ENCODE assay signal across 8 cellular contexts in genomic region chr18:35971661-35972196, GRCh38.
DNase-seq lines count a peak whose midpoint lies in the region; ATAC-seq and TF ChIP-seq lines count a peak whose summit lies in the region.

No MANE protein-coding gene starts in this region.

- no peaks in the 10 kb centered on the region for H3K9me3 Mint-ChIP-seq in stimulated activated memory B cell treated with anti-CD40 and anti-IgM and Interleukin-4, amounts not matched to agents 10 μg/mL and 1 μg/mL and 100 μg/mL, for 72 hours

- peak; percentile 0 for ATAC-seq in GM21576 (IDR thresholded peaks at IDR 0.05; ENCODE audit: unreplicated experiment)
- ATAC-seq in stimulated activated memory B cell treated with anti-CD40 and anti-IgM and Interleukin-4, amounts not matched to agents 10 μg/mL and 1 μg/mL and 100 μg/mL, for 72 hours, result peak; percentile 1

- no peaks in the 10 kb centered on the region for H3K27me3 ChIP-seq in Karpas-422 (ENCODE audit: low read length)
- no peaks in the 10 kb centered on the region for H3K27me3 ChIP-seq in iPS-20b (ENCODE audit: insufficient read depth, low read length)

- DNase-seq in Karpas-422 (no peak), GM13976 (ENCODE audit: low spot score) (no peak), GM20000 (ENCODE audit: low spot score) (no peak)

- H3K9me3 ChIP-seq in Karpas-422 (ENCODE audit: low read length) (no peaks in the 10 kb centered on the region), iPS-20b (ENCODE audit: insufficient read depth, low read depth, low read length) (no peaks in the 10 kb centered on the region)

- H3K79me2 ChIP-seq in Karpas-422 (ENCODE audit: low read length), result peaks cover 49% of the 10 kb centered on the region

- no peaks in the 10 kb centered on the region for H4K20me1 ChIP-seq in Karpas-422 (ENCODE audit: insufficient read depth, low read depth, low read length)

- TF ChIP-seq CTCF in GM12875 (IDR thresholded peaks at IDR 0.05; ENCODE audit: borderline replicate concordance, insufficient read depth, low read depth, low read length) (no peak), GM13976 (IDR thresholded peaks at IDR 0.05; ENCODE audit: borderline replicate concordance, control extremely low read depth, extremely low read depth, insufficient read depth, missing control alignments) (no peak), GM20000 (IDR thresholded peaks at IDR 0.05; ENCODE audit: extremely low read depth, missing control alignments) (no peak)

- H3K27ac ChIP-seq in Karpas-422 (ENCODE audit: low read length) (peak overlapping the region; percentile 80), angular gyrus (ENCODE audit: low read depth, low read length) (peak overlapping the region; percentile 98), iPS-20b (ENCODE audit: low read length) (peak overlapping the region; percentile 28)

- in situ Hi-C loops in GM13976 (cut with MboI; ENCODE audit: low sequenced_read_pairs, unreplicated experiment), result loop anchor here (25.0 kb wide), 1 partner anchor 584 kb away; the partner anchor contains the start of gene ZNF396

- peaks cover 15% of the 10 kb centered on the region for H3K36me3 Mint-ChIP-seq in stimulated activated memory B cell treated with anti-CD40 and anti-IgM and Interleukin-4, amounts not matched to agents 10 μg/mL and 1 μg/mL and 100 μg/mL, for 72 hours

- H3K27ac Mint-ChIP-seq in stimulated activated memory B cell treated with anti-CD40 and anti-IgM and Interleukin-4, amounts not matched to agents 10 μg/mL and 1 μg/mL and 100 μg/mL, for 72 hours, result peak overlapping the region; percentile 90

- H3K4me1 ChIP-seq in Karpas-422 (ENCODE audit: low read length), result peaks cover 48% of the 10 kb centered on the region
- H3K4me1 ChIP-seq in iPS-20b (ENCODE audit: insufficient read depth, low read length), result no peaks in the 10 kb centered on the region

- H3K36me3 ChIP-seq in Karpas-422 (ENCODE audit: insufficient read depth, low read length) (peaks cover 26% of the 10 kb centered on the region), iPS-20b (ENCODE audit: insufficient read depth, low read depth, low read length) (peaks cover 31% of the 10 kb centered on the region)

- H3K9ac ChIP-seq in Karpas-422 (ENCODE audit: low read length) (peak overlapping the region; percentile 79), iPS-20b (ENCODE audit: low read depth, low read length) (peak overlapping the region; percentile 78; the same call in 1 of the 2 replicates)

- peak overlapping the region; percentile 92 for H3K4me3 Mint-ChIP-seq in stimulated activated memory B cell treated with anti-CD40 and anti-IgM and Interleukin-4, amounts not matched to agents 10 μg/mL and 1 μg/mL and 100 μg/mL, for 72 hours

- H3K4me1 Mint-ChIP-seq in stimulated activated memory B cell treated with anti-CD40 and anti-IgM and Interleukin-4, amounts not matched to agents 10 μg/mL and 1 μg/mL and 100 μg/mL, for 72 hours, result peaks cover 42% of the 10 kb centered on the region

- no peaks in the 10 kb centered on the region for H3K27me3 Mint-ChIP-seq in stimulated activated memory B cell treated with anti-CD40 and anti-IgM and Interleukin-4, amounts not matched to agents 10 μg/mL and 1 μg/mL and 100 μg/mL, for 72 hours

- H3K9me2 ChIP-seq in Karpas-422 (replicated peaks; ENCODE audit: insufficient read depth, low read length), result no peaks in the 10 kb centered on the region

- H2AFZ ChIP-seq in Karpas-422 (ENCODE audit: low read length), result peak overlapping the region; percentile 1; the same call in 1 of the 2 replicates

- peak overlapping the region; percentile 86 for H3K4me2 ChIP-seq in Karpas-422 (ENCODE audit: low read depth, low read length, poor library complexity, severe bottlenecking)

- peak overlapping the region; percentile 72 for H3K4me3 ChIP-seq in GM12875 (ENCODE audit: low read depth, low read length)
- H3K4me3 ChIP-seq in Karpas-422 (ENCODE audit: low read length), result peak overlapping the region; percentile 79
- H3K4me3 ChIP-seq in iPS-20b (ENCODE audit: low read length), result peak overlapping the region; percentile 100

Comparison
In these comparisons a context has a peak if more than half of its experiments do, and no peak if none do; other contexts are left out.
1. H3K27ac ChIP-seq: peak in every context shown above with its lines; median percentile 98 in angular gyrus; 80 in Karpas-422; 28 in iPS-20b.